Comparison of ENCODE assay signal across 1 cellular context in genomic region chr16:18800674-18801196, GRCh38.
TF ChIP-seq lines count a peak whose summit lies in the region.

No MANE protein-coding gene starts in this region.

TF ChIP-seq in HepG2, 621 proteins besides CTCF, POLR2A, EP300 and RAD21 (continued from another document):
- TF ChIP-seq PATZ1 (CRISPR knock-in tag; IDR thresholded peaks at IDR 0.05) (peak; percentile 34; the same call in 1 of the 2 replicates), ZNF724P (CRISPR knock-in tag; IDR thresholded peaks at IDR 0.05; ENCODE audit: borderline replicate concordance) (0 out of 2 replicates have a peak, but pooled peaks have one; percentile 29), EED (CRISPR knock-in tag; IDR thresholded peaks at IDR 0.05) (0 out of 2 replicates have a peak, but pooled peaks have one; percentile 15), TP53 (CRISPR knock-in tag; conservative IDR thresholded peaks at IDR 0.05) (0 out of 2 replicates have a peak, but pooled peaks have one; percentile 43), FOSL2 (CRISPR knock-in tag; IDR thresholded peaks at IDR 0.05) (no peak), ADNP (CRISPR knock-in tag; IDR thresholded peaks at IDR 0.05) (no peak), STAT6 (CRISPR knock-in tag; IDR thresholded peaks at IDR 0.05; ENCODE audit: borderline replicate concordance) (peak; percentile 63; the same call in 1 of the 2 replicates), ZFP62 (CRISPR knock-in tag; IDR thresholded peaks at IDR 0.05) (no peak), PRDM4 (CRISPR knock-in tag; IDR thresholded peaks at IDR 0.05; ENCODE audit: borderline replicate concordance) (no peak), ZNF747 (CRISPR knock-in tag; IDR thresholded peaks at IDR 0.05; ENCODE audit: borderline replicate concordance) (peak; percentile 70), MIER3 (CRISPR knock-in tag; IDR thresholded peaks at IDR 0.05; ENCODE audit: borderline replicate concordance) (no peak), ISX (CRISPR knock-in tag; conservative IDR thresholded peaks at IDR 0.05) (no peak), POLR2AphosphoS5 (IDR thresholded peaks at IDR 0.05; ENCODE audit: low read depth, low read length) (peak; percentile 16; the same call in 1 of the 2 replicates), REL (CRISPR knock-in tag; conservative IDR thresholded peaks at IDR 0.05) (no peak), ZNF101 (CRISPR knock-in tag; IDR thresholded peaks at IDR 0.05; ENCODE audit: borderline replicate concordance, low read depth) (peak; percentile 75; the same call in 1 of the 2 replicates), ZNF772 (CRISPR knock-in tag; IDR thresholded peaks at IDR 0.05) (peak; percentile 28; the same call in 1 of the 2 replicates), TIGD3 (CRISPR knock-in tag; IDR thresholded peaks at IDR 0.05; ENCODE audit: borderline replicate concordance) (peak; percentile 72), CHD4 (IDR thresholded peaks at IDR 0.05; ENCODE audit: borderline replicate concordance, low read length) (no peak), ZNF44 (CRISPR knock-in tag; IDR thresholded peaks at IDR 0.05) (peak; percentile 2; the same call in 1 of the 2 replicates), ZNF597 (CRISPR knock-in tag; IDR thresholded peaks at IDR 0.05) (no peak), ZNF703 (CRISPR knock-in tag; IDR thresholded peaks at IDR 0.05; ENCODE audit: borderline replicate concordance) (0 out of 2 replicates have a peak, but pooled peaks have one; percentile 14)
